In genomic region chr5:140038373-140038957, GRCh38 we compare ENCODE assay signal across 8 cellular contexts. TPM values are rescaled to one million over a fixed set of nuclear protein-coding genes. Genes with fewer than 3 reads are reported as not detected.
A peak's percentile ranks its signal among the peaks of the same experiment; 100 is the strongest.
DNase-seq lines count a peak whose midpoint lies in the region; ATAC-seq, FAIRE-seq and TF ChIP-seq lines count a peak whose summit lies in the region.

No MANE protein-coding gene starts in this region.

- WGBS in K562 (ENCODE audit: insufficient coverage, low coverage, missing lambda C conversion rate): 3% methylated on average over 7 of the region's 7 CpGs

- H2AFZ ChIP-seq in HCT116 (ENCODE audit: low read depth, low read length, poor library complexity, severe bottlenecking) (no peak overlapping the region), K562 (ENCODE audit: low read depth, low read length) (no peak overlapping the region)

- no peak overlapping the region for H3K9ac ChIP-seq in HCT116 (ENCODE audit: low read length)
- H3K9ac ChIP-seq in K562 (ENCODE audit: insufficient read depth in 1 of 2, low read depth in 2 of 2, low read length in 2 of 2): no peak overlapping the region

- H3K4me1 ChIP-seq in BE2C: peaks cover 19% of the 10 kb centered on the region
- peaks cover 0 to 18% of the 10 kb centered on the region in 2 experiments; a peak in 2 of 4 replicates for H3K4me1 ChIP-seq in HCT116 (ENCODE audit: control insufficient read depth in 1 of 2, insufficient read depth in 2 of 2, low read length in 2 of 2)
- H3K4me1 ChIP-seq in K562 (replicated peaks in 1 of 2; ENCODE audit: control insufficient read depth in 2 of 2, insufficient read depth in 2 of 2, low read length in 2 of 2): peaks cover 0 to 17% of the 10 kb centered on the region in 2 experiments; a peak in 2 of 5 replicates

- intact Hi-C loops in HCT116 (cut with micrococcal nuclease): no loop called here
- intact Hi-C loops in K562 (cut with micrococcal nuclease): no loop called here

- CTCF ChIA-PET in HCT116 (lab: Charles Lee): no interaction called here
- CTCF ChIA-PET in K562 (lab: Yijun Ruan, JAX; ENCODE audit: low intra/inter-chr PET ratio): no interaction called here

- H3K9me1 ChIP-seq in K562 (ENCODE audit: control insufficient read depth, insufficient read depth, low read length): no peaks in the 10 kb centered on the region

- H3K9me3 ChIP-seq in BE2C: no peaks in the 10 kb centered on the region
- no peaks in the 10 kb centered on the region for H3K9me3 ChIP-seq in HCT116 (ENCODE audit: control insufficient read depth in 1 of 2, insufficient read depth in 1 of 2, low read depth in 1 of 2, low read length in 2 of 2)
- H3K9me3 ChIP-seq in K562 (replicated peaks; ENCODE audit: control insufficient read depth, insufficient read depth, low read depth, low read length): no peaks in the 10 kb centered on the region

- H3K27ac ChIP-seq in HCT116 (ENCODE audit: low read depth, low read length): no peak overlapping the region
- no peak overlapping the region for H3K27ac ChIP-seq in K562 (ENCODE audit: extremely low read depth, low read depth, low read length)

- RAD21 ChIA-PET in HCT116 (lab: Charles Lee; ENCODE audit: low non-redundant PET in 1 of 2, low total read pairs in 2 of 2, uncharacterized antibody in 2 of 2, unreplicated experiment in 2 of 2): no interaction called here

- no peak for TF ChIP-seq RAD21 in HCT116 (IDR thresholded peaks at IDR 0.05; ENCODE audit: low read depth)
- no peak for TF ChIP-seq RAD21 in K562 (CRISPR knock-in tag; conservative IDR thresholded peaks at IDR 0.05 in 1 of 2, IDR thresholded peaks at IDR 0.05 in 1 of 2)

- H4K20me1 ChIP-seq in HCT116 (ENCODE audit: insufficient read depth) (no peaks in the 10 kb centered on the region), K562 (replicated peaks; ENCODE audit: control insufficient read depth, insufficient read depth, low read length) (no peaks in the 10 kb centered on the region)

- H3K9me3 Mint-ChIP-seq in memory B cell: no peaks in the 10 kb centered on the region

- peak overlapping the region; percentile 63 for H3K4me3 Mint-ChIP-seq in memory B cell

- no peaks in the 10 kb centered on the region for H3K36me3 ChIP-seq in BE2C
- no peaks in the 10 kb centered on the region for H3K36me3 ChIP-seq in HCT116 (ENCODE audit: control insufficient read depth in 1 of 2, insufficient read depth in 2 of 2, low read length in 2 of 2)
- no peaks in the 10 kb centered on the region for H3K36me3 ChIP-seq in K562 (ENCODE audit: control insufficient read depth, insufficient read depth, low read length)

- TF ChIP-seq EP300 in K562 (IDR thresholded peaks at IDR 0.05; ENCODE audit: low read length): no peak

- BruUV-seq in HCT116 (replicated peaks; lab: Mats Ljungman, UMichigan) (no TSS peak), K562 (replicated peaks; lab: Mats Ljungman, UMichigan) (no TSS peak)

- H3K9me2 ChIP-seq in HCT116 (ENCODE audit: insufficient read depth): no peaks in the 10 kb centered on the region

- H3K4me2 ChIP-seq in HCT116 (ENCODE audit: low read length) (peak overlapping the region; percentile 12; the same call in 1 of the 2 replicates), K562 (ENCODE audit: insufficient read depth, low read length) (no peak overlapping the region)

- no peak for TF ChIP-seq POLR2A in HCT116 (IDR thresholded peaks at IDR 0.05; ENCODE audit: borderline replicate concordance, extremely low read depth, insufficient read depth, insufficient read length)
- no peak for TF ChIP-seq POLR2A in K562 (conservative IDR thresholded peaks at IDR 0.05)

- TF ChIP-seq CTCF in BE2C (IDR thresholded peaks at IDR 0.05; ENCODE audit: low read depth, low read length) (no peak), HCT116 (IDR thresholded peaks at IDR 0.05 in 2 of 3, conservative IDR thresholded peaks at IDR 0.05 in 1 of 3; ENCODE audit: borderline replicate concordance in 1 of 3, insufficient read depth in 1 of 3, low read depth in 2 of 3, low read length in 2 of 3) (no peak), K562 (IDR thresholded peaks at IDR 0.05 in 2 of 3, conservative IDR thresholded peaks at IDR 0.05 in 1 of 3; ENCODE audit: insufficient read depth in 2 of 3, low read depth in 1 of 3, low read length in 3 of 3) (no peak)

- DNase-seq in BE2C (peak; percentile 31), HCT116 (ENCODE audit: low read depth, low spot score) (no peak), K562 (ENCODE audit: extremely low read depth in 1 of 4, low spot score in 3 of 4) (no peak), memory B cell (ENCODE audit: low spot score in 2 of 2) (no peak), hippocampal formation (lab: John Stamatoyannopoulos, UW) (no peak)

- H3K27me3 ChIP-seq in BE2C: no peaks in the 10 kb centered on the region
- H3K27me3 ChIP-seq in HCT116 (ENCODE audit: insufficient read depth, low read length): no peaks in the 10 kb centered on the region
- peaks cover 34 to 35% of the 10 kb centered on the region in 2 experiments for H3K27me3 ChIP-seq in K562 (ENCODE audit: control insufficient read depth in 2 of 2, insufficient read depth in 2 of 2, low read length in 2 of 2)

- POLR2A ChIA-PET in HCT116 (lab: Charles Lee): no interaction called here
- POLR2A ChIA-PET in K562 (lab: Yijun Ruan, JAX): interaction anchor here (0.7 to 1.3 kb wide), 2 partner anchors 13 to 124 kb away, joined by 3 read pairs; no protein-coding TSS in a partner anchor

- no peak for FAIRE-seq in K562 (lab: Jason Lieb, UNC)

- H3K27ac Mint-ChIP-seq in memory B cell: peak overlapping the region; percentile 69

- ATAC-seq in HCT116 (no peak), K562 (no peak), memory B cell (ENCODE audit: low read depth) (no peak), GM18858 (IDR thresholded peaks at IDR 0.05; ENCODE audit: unreplicated experiment) (no peak), GM18519 (IDR thresholded peaks at IDR 0.05; ENCODE audit: low FRiP score, unreplicated experiment) (no peak), HG03139 (IDR thresholded peaks at IDR 0.05; ENCODE audit: unreplicated experiment) (no peak)

- peak overlapping the region; percentile 58 for H3K4me3 ChIP-seq in BE2C (ENCODE audit: low read depth, low read length)
- H3K4me3 ChIP-seq in HCT116 (replicated peaks in 1 of 2; ENCODE audit: low read depth in 1 of 2, low read length in 2 of 2): no peak overlapping the region
- no peak overlapping the region for H3K4me3 ChIP-seq in K562

- H3K79me2 ChIP-seq in HCT116 (ENCODE audit: insufficient read depth, low read length) (no peaks in the 10 kb centered on the region), K562 (ENCODE audit: control insufficient read depth, insufficient read depth, low read length) (no peaks in the 10 kb centered on the region)

- H3K4me1 Mint-ChIP-seq in memory B cell: peaks cover 19% of the 10 kb centered on the region

- H3K36me3 Mint-ChIP-seq in memory B cell: no peaks in the 10 kb centered on the region

- peaks cover 15% of the 10 kb centered on the region for H3K27me3 Mint-ChIP-seq in memory B cell

- in situ Hi-C loops in K562 (cut with MboI): no loop called here

TF ChIP-seq in HCT116, 20 proteins besides CTCF, POLR2A, EP300 and RAD21 (continues in another document):
- no peak for TF ChIP-seq SIN3A (IDR thresholded peaks at IDR 0.05; ENCODE audit: low read depth)
- no peak for TF ChIP-seq EGR1 (IDR thresholded peaks at IDR 0.05; ENCODE audit: low read depth)
- TF ChIP-seq, protein P1, sequence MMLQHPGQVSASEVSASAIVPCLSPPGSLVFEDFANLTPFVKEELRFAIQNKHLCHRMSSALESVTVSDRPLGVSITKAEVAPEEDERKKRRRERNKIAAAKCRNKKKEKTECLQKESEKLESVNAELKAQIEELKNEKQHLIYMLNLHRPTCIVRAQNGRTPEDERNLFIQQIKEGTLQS (IDR thresholded peaks at IDR 0.05): no peak
- no peak for TF ChIP-seq FOSL1 (IDR thresholded peaks at IDR 0.05; ENCODE audit: low read depth)
- TF ChIP-seq TCF7L2 (IDR thresholded peaks at IDR 0.05; ENCODE audit: borderline replicate concordance, extremely low read depth, insufficient read depth, insufficient read length): no peak
- TF ChIP-seq MAX (IDR thresholded peaks at IDR 0.05): no peak

TF ChIP-seq in K562, 482 proteins besides CTCF, POLR2A, EP300 and RAD21:
- TF ChIP-seq KLF13 (tag; IDR thresholded peaks at IDR 0.05; ENCODE audit: borderline replicate concordance, low read depth): no peak
- TF ChIP-seq RFX1 (IDR thresholded peaks at IDR 0.05): peak; percentile 42
- peak; percentile 43; the same call in 1 of the 2 replicates for TF ChIP-seq HMBOX1 (IDR thresholded peaks at IDR 0.05)
- TF ChIP-seq NR2C2 (CRISPR knock-in tag; IDR thresholded peaks at IDR 0.05): no peak
- no peak for TF ChIP-seq NR2C2 (tag; IDR thresholded peaks at IDR 0.05)

RNA-seq across cellular contexts. Expression of gene NRG2, which starts 4.6 kb away (rescaled TPM):
- polyA plus RNA-seq in BE2C (2012; ENCODE audit: insufficient read depth, insufficient read length, low read depth): 36.0 TPM
- 0.91 TPM for total RNA-seq in HCT116 (2021; ENCODE audit: unreplicated experiment)
- polyA plus RNA-seq in HCT116 (2012): 0.35 and 0.65 TPM in 2 replicates
- not detected in 2 replicates for total RNA-seq in K562 (2011; cell fraction: chromatin; rRNA removed; ENCODE audit: low replicate concordance)
- total RNA-seq in K562 (2011; cell fraction: nucleolus; rRNA removed): not detected in 2 replicates
- not detected in 2 replicates for total RNA-seq in K562 (2011; cell fraction: nucleoplasm; rRNA removed)
- not detected in 2 replicates for total RNA-seq in K562 (2014; rRNA removed)
- not detected in 2 replicates for total RNA-seq in K562 (2014; rRNA removed; fragmentation: Illumina TruSeq; extraction: Trizol)
- not detected in 2 replicates for total RNA-seq in K562 (2015; rRNA removed; fragmentation: Illumina TruSeq; extraction: Trizol)
- total RNA-seq in K562 (2021): 0.07 TPM in 1 of 2 replicates, not detected in the other
- not detected in 2 replicates for polyA plus RNA-seq in K562 (2011; rRNA removed)
- polyA plus RNA-seq in K562 (2011; cell fraction: cytosol; rRNA removed): 0.09 and 0.13 TPM in 2 replicates
- not detected in 2 replicates for polyA plus RNA-seq in K562 (2011; cell fraction: nucleus; rRNA removed)
- 0.10 and 0.29 TPM in 2 replicates for polyA plus RNA-seq in K562 (2012)
- polyA plus RNA-seq in K562 (2014; fragmentation: Illumina TruSeq; extraction: Trizol): not detected in 2 replicates
- polyA plus RNA-seq in K562 (2014; fragmentation: Nextera tagmentation; extraction: Ambion mirVana): not detected
- polyA plus RNA-seq in K562 (2014; rRNA removed): not detected in 2 replicates
- not detected in 2 replicates for polyA minus RNA-seq in K562 (2011; rRNA and poly(A)+ RNA removed)
- not detected in 2 replicates for polyA minus RNA-seq in K562 (2011; cell fraction: cytosol; rRNA and poly(A)+ RNA removed)
- not detected in 2 replicates for polyA minus RNA-seq in K562 (2011; cell fraction: nucleus; rRNA and poly(A)+ RNA removed)
